ENCODE assay signal across 8 cellular contexts in genomic region chr11:118921121-118921928, GRCh38. TPM values are rescaled to one million over a fixed set of nuclear protein-coding genes. Genes with fewer than 3 reads are reported as not detected.
DNase-seq lines count a peak whose midpoint lies in the region; ATAC-seq, FAIRE-seq and TF ChIP-seq lines count a peak whose summit lies in the region.

No MANE protein-coding gene starts in this region.

- H3K36me3 ChIP-seq in BJ (ENCODE audit: control insufficient read depth, insufficient read depth, low read length) = 0 out of 2 replicates have a peak, but pooled peaks cover 2% of the 10 kb centered on the region
- H3K36me3 ChIP-seq in MG63 = peaks cover 19% of the 10 kb centered on the region
- H3K36me3 ChIP-seq in HepG2 (replicated peaks in 1 of 2; ENCODE audit: control insufficient read depth in 1 of 2, insufficient read depth in 2 of 2, low read length in 2 of 2) = no peaks in the 10 kb centered on the region

- no peak overlapping the region for H2AFZ ChIP-seq in HepG2 (ENCODE audit: low read length)

- peaks cover 84% of the 10 kb centered on the region for H3K4me1 ChIP-seq in HepG2 (ENCODE audit: insufficient read depth, low read length)

- no peaks in the 10 kb centered on the region for H3K9me3 Mint-ChIP-seq in central memory CD8-positive, alpha-beta T cell

- H3K27me3 Mint-ChIP-seq in central memory CD8-positive, alpha-beta T cell = no peaks in the 10 kb centered on the region

- H3K36me3 Mint-ChIP-seq in central memory CD8-positive, alpha-beta T cell (ENCODE audit: insufficient read depth) = peaks cover 80% of the 10 kb centered on the region

- H3K27ac ChIP-seq in HepG2 (ENCODE audit: extremely low read length, insufficient read depth, low read length) = peak overlapping the region; percentile 88
- H3K27ac ChIP-seq in temporal lobe (ENCODE audit: low read depth, low read length) = peak overlapping the region; percentile 56

- H4K20me1 ChIP-seq in HepG2 (ENCODE audit: insufficient read depth, low read length) = no peaks in the 10 kb centered on the region

- TF ChIP-seq EP300 in HepG2 (IDR thresholded peaks at IDR 0.05; ENCODE audit: low read depth in 2 of 2, low read length in 2 of 2) (peak; percentile 76 to 86), HepG2 (CRISPR knock-in tag; IDR thresholded peaks at IDR 0.05; ENCODE audit: borderline replicate concordance) (peak; percentile 84)

- H3K27ac Mint-ChIP-seq in central memory CD8-positive, alpha-beta T cell (ENCODE audit: low read depth) = peak overlapping the region; percentile 99

- ATAC-seq in central memory CD8-positive, alpha-beta T cell (replicated peaks; ENCODE audit: extremely low read depth, poor library complexity, severe bottlenecking) = no peak
- ATAC-seq in HepG2 = peak; percentile 30

- no peaks in the 10 kb centered on the region for H3K27me3 ChIP-seq in BJ (ENCODE audit: control insufficient read depth, insufficient read depth, low read length)
- H3K27me3 ChIP-seq in MG63 = no peaks in the 10 kb centered on the region
- H3K27me3 ChIP-seq in HepG2 (ENCODE audit: control insufficient read depth in 1 of 2, insufficient read depth in 2 of 2, low read length in 2 of 2) = no peaks in the 10 kb centered on the region; a peak in 1 of 5 replicates

- peak overlapping the region; percentile 66 for H3K9ac ChIP-seq in HepG2 (ENCODE audit: insufficient read depth, low read depth, low read length)

- CTCF ChIA-PET in BJ (lab: Yijun Ruan, JAX) = interaction anchor here (2.1 to 2.3 kb wide), 3 partner anchors 10 to 231 kb away, joined by 7 to 12 read pairs (median 7); partner anchors contain the start of gene DDX6
- CTCF ChIA-PET in HepG2 (lab: Yijun Ruan, JAX; ENCODE audit: low intra/inter-chr PET ratio, low total read pairs) = no interaction called here

- POLR2A ChIA-PET in BJ (lab: Charles Lee) (interaction anchor here (0.6 to 1.0 kb wide), 2 partner anchors 132 to 136 kb away, joined by 3 to 5 read pairs; no protein-coding TSS in a partner anchor), HepG2 (lab: Yijun Ruan, JAX) (interaction anchor here (0.7 to 2.9 kb wide), 3 partner anchors 97 to 130 kb away, joined by 4 to 14 read pairs (median 4); partner anchors contain the start of genes DDX6, RPS25 and TRAPPC4)

- 0% methylated on average over 12 of the region's 13 CpGs for WGBS in HepG2 (ENCODE audit: low lambda C conversion rate)

- FAIRE-seq in HepG2 (lab: Jason Lieb, UNC) = peak; percentile 97

- H3K4me1 Mint-ChIP-seq in central memory CD8-positive, alpha-beta T cell = peaks cover 73% of the 10 kb centered on the region

- H3K4me2 ChIP-seq in HepG2 (ENCODE audit: low read depth, low read length) = peak overlapping the region; percentile 94

- TSS peak; percentile 83 for BruUV-seq in HepG2 (replicated peaks; lab: Mats Ljungman, UMichigan)

- intact Hi-C loops in HepG2 (cut with micrococcal nuclease; ENCODE audit: unreplicated experiment) = loop anchor here (1.0 kb wide), 1 partner anchor 10 kb away; no protein-coding TSS in a partner anchor

- no peak for TF ChIP-seq RAD21 in HepG2 (CRISPR knock-in tag; IDR thresholded peaks at IDR 0.05)

- H3K9me3 ChIP-seq in MG63 (no peaks in the 10 kb centered on the region), HepG2 (ENCODE audit: low read length) (no peaks in the 10 kb centered on the region)

- peaks cover 50% of the 10 kb centered on the region for H3K79me2 ChIP-seq in HepG2 (ENCODE audit: insufficient read depth, low read length)

- H3K4me3 Mint-ChIP-seq in central memory CD8-positive, alpha-beta T cell = peak overlapping the region; percentile 84

- no peak for TF ChIP-seq CTCF in BJ (IDR thresholded peaks at IDR 0.05; ENCODE audit: insufficient read depth, low read depth, low read length)
- TF ChIP-seq CTCF in HepG2 (CRISPR knock-in tag; IDR thresholded peaks at IDR 0.05) = no peak

- no peak for DNase-seq in BJ (ENCODE audit: low read depth)
- no peak for DNase-seq in MG63
- no peak for DNase-seq in central memory CD8-positive, alpha-beta T cell (ENCODE audit: low spot score in 2 of 2)
- DNase-seq in HepG2 (ENCODE audit: low spot score) = peak; percentile 94
- no peak for DNase-seq in NCI-H2107 treated with DMSO at 0.1 percent for 48 hours (lab: John Stamatoyannopoulos, UW; ENCODE audit: unreplicated experiment)
- no peak for DNase-seq in NCI-H2029 (lab: John Stamatoyannopoulos, UW)
- no peak for DNase-seq in stimulated activated CD4-positive, alpha-beta T cell treated with anti-CD3 and anti-CD28 coated beads, Interleukin-4, amount 100 ng/mL, for 4 hours

- peak overlapping the region; percentile 99 for H3K4me3 ChIP-seq in BJ (ENCODE audit: low read depth, low read length)
- peak overlapping the region; percentile 81 for H3K4me3 ChIP-seq in MG63
- H3K4me3 ChIP-seq in HepG2 (replicated peaks in 1 of 3; ENCODE audit: insufficient read depth in 1 of 3, low read depth in 2 of 3, low read length in 3 of 3) = peak overlapping the region; percentile 87 to 97 (median 90)

- TF ChIP-seq POLR2A in HepG2 (IDR thresholded peaks at IDR 0.05; ENCODE audit: insufficient read depth in 1 of 2, low read depth in 2 of 2, low read length in 2 of 2) = peak in 1 of 2 experiments; percentile 55; a peak in 2 of 4 replicates

- in situ Hi-C loops in HepG2 (cut with HindIII; ENCODE audit: extremely low pct_ligation_motif_present, low pct_unique_long_range_greater_than_20kb) = no loop called here

RNA-seq across cellular contexts. Expression of gene BCL9L, which starts 4.4 kb away (rescaled TPM):
- polyA plus RNA-seq in BJ (2011; rRNA removed) = 8.6 and 15.0 TPM in 2 replicates
- polyA minus RNA-seq in BJ (2011; rRNA and poly(A)+ RNA removed) = 12.8 and 23.3 TPM in 2 replicates
- 1.8 and 2.3 TPM in 2 replicates for total RNA-seq in MG63 (2014; rRNA removed; shearing (Covaris generic); ENCODE audit: low replicate concordance)
- 3.7 and 5.5 TPM in 2 replicates for total RNA-seq in HepG2 (2016; rRNA removed; fragmentation: Illumina TruSeq; extraction: Trizol)
- total RNA-seq in HepG2 (2016; cell fraction: cytosol; rRNA removed; fragmentation: Illumina TruSeq; extraction: Trizol; ENCODE audit: low read depth) = 1.4 and 2.2 TPM in 2 replicates
- total RNA-seq in HepG2 (2016; cell fraction: insoluble cytoplasmic fraction; rRNA removed; fragmentation: Illumina TruSeq; extraction: Trizol) = 3.5 and 4.0 TPM in 2 replicates
- total RNA-seq in HepG2 (2016; cell fraction: membrane; rRNA removed; fragmentation: Illumina TruSeq; extraction: Trizol) = 3.8 and 4.9 TPM in 2 replicates
- 9.3 and 12.2 TPM in 2 replicates for total RNA-seq in HepG2 (2016; cell fraction: nucleus; rRNA removed; fragmentation: Illumina TruSeq; extraction: Trizol)
- 4.1 and 4.5 TPM in 2 replicates for polyA plus RNA-seq in HepG2 (2011; rRNA removed)
- 1.1 and 1.9 TPM in 2 replicates for polyA plus RNA-seq in HepG2 (2011; cell fraction: cytosol; rRNA removed)
- polyA plus RNA-seq in HepG2 (2011; cell fraction: nucleus; rRNA removed) = 7.0 and 13.4 TPM in 2 replicates
- polyA plus RNA-seq in HepG2 (2012) = 10.4 and 11.2 TPM in 2 replicates
- 0.58 and 0.67 TPM in 2 replicates for polyA plus RNA-seq in HepG2 (2016; cell fraction: cytosol; fragmentation: Illumina TruSeq; extraction: Trizol; ENCODE audit: low read depth)
- polyA plus RNA-seq in HepG2 (2016; cell fraction: insoluble cytoplasmic fraction; fragmentation: Illumina TruSeq; extraction: Trizol; ENCODE audit: low read depth) = 9.7 and 15.0 TPM in 2 replicates
- 1.5 and 1.9 TPM in 2 replicates for polyA plus RNA-seq in HepG2 (2016; cell fraction: membrane; fragmentation: Illumina TruSeq; extraction: Trizol; ENCODE audit: low read depth)
- 21.7 and 33.9 TPM in 2 replicates for polyA plus RNA-seq in HepG2 (2016; cell fraction: nucleus; fragmentation: Illumina TruSeq; extraction: Trizol; ENCODE audit: insufficient read depth, low read depth)
- 4.8 and 11.8 TPM in 2 replicates for polyA minus RNA-seq in HepG2 (2011; rRNA and poly(A)+ RNA removed; ENCODE audit: low replicate concordance)
- polyA minus RNA-seq in HepG2 (2011; cell fraction: cytosol; rRNA and poly(A)+ RNA removed) = 6.2 and 6.8 TPM in 2 replicates
- polyA minus RNA-seq in HepG2 (2011; cell fraction: nucleus; rRNA and poly(A)+ RNA removed) = 5.5 and 6.5 TPM in 2 replicates
- total RNA-seq in temporal lobe = 19.9 TPM

RNA-seq across cellular contexts. Expression of gene UPK2, which starts 34.8 kb away (rescaled TPM):
- polyA plus RNA-seq in BJ (2011; rRNA removed) (0.18 and 0.20 TPM in 2 replicates), HepG2 (2011; rRNA removed) (not detected in 2 replicates)
- polyA minus RNA-seq in BJ (2011; rRNA and poly(A)+ RNA removed) = not detected in 2 replicates
- total RNA-seq in MG63 (2014; rRNA removed; shearing (Covaris generic); ENCODE audit: low replicate concordance) = not detected in 2 replicates
- total RNA-seq in HepG2 (2016; rRNA removed; fragmentation: Illumina TruSeq; extraction: Trizol) (not detected in 2 replicates), temporal lobe (not detected)
- not detected in 2 replicates for total RNA-seq in HepG2 (2016; cell fraction: cytosol; rRNA removed; fragmentation: Illumina TruSeq; extraction: Trizol; ENCODE audit: low read depth)
- not detected in 2 replicates for total RNA-seq in HepG2 (2016; cell fraction: insoluble cytoplasmic fraction; rRNA removed; fragmentation: Illumina TruSeq; extraction: Trizol)
- not detected in 2 replicates for total RNA-seq in HepG2 (2016; cell fraction: membrane; rRNA removed; fragmentation: Illumina TruSeq; extraction: Trizol)
- total RNA-seq in HepG2 (2016; cell fraction: nucleus; rRNA removed; fragmentation: Illumina TruSeq; extraction: Trizol) = not detected in 2 replicates
- polyA plus RNA-seq in HepG2 (2011; cell fraction: cytosol; rRNA removed) = not detected in 2 replicates
- polyA plus RNA-seq in HepG2 (2011; cell fraction: nucleus; rRNA removed) = not detected in 2 replicates
- polyA plus RNA-seq in HepG2 (2012) = not detected in 2 replicates
- not detected in 2 replicates for polyA plus RNA-seq in HepG2 (2016; cell fraction: cytosol; fragmentation: Illumina TruSeq; extraction: Trizol; ENCODE audit: low read depth)
- not detected in 2 replicates for polyA plus RNA-seq in HepG2 (2016; cell fraction: insoluble cytoplasmic fraction; fragmentation: Illumina TruSeq; extraction: Trizol; ENCODE audit: low read depth)
- polyA plus RNA-seq in HepG2 (2016; cell fraction: membrane; fragmentation: Illumina TruSeq; extraction: Trizol; ENCODE audit: low read depth) = not detected in 2 replicates
- not detected in 2 replicates for polyA plus RNA-seq in HepG2 (2016; cell fraction: nucleus; fragmentation: Illumina TruSeq; extraction: Trizol; ENCODE audit: insufficient read depth, low read depth)
- not detected in 2 replicates for polyA minus RNA-seq in HepG2 (2011; rRNA and poly(A)+ RNA removed; ENCODE audit: low replicate concordance)
- polyA minus RNA-seq in HepG2 (2011; cell fraction: cytosol; rRNA and poly(A)+ RNA removed) = not detected in 2 replicates
- polyA minus RNA-seq in HepG2 (2011; cell fraction: nucleus; rRNA and poly(A)+ RNA removed) = not detected in 2 replicates

RNA-seq across cellular contexts. Expression of gene CXCR5, which starts 37.6 kb away (rescaled TPM):
- polyA plus RNA-seq in BJ (2011; rRNA removed) (not detected in 2 replicates), HepG2 (2011; rRNA removed) (not detected in 2 replicates)
- polyA minus RNA-seq in BJ (2011; rRNA and poly(A)+ RNA removed) = not detected in 2 replicates
- not detected in 2 replicates for total RNA-seq in MG63 (2014; rRNA removed; shearing (Covaris generic); ENCODE audit: low replicate concordance)
- total RNA-seq in HepG2 (2016; rRNA removed; fragmentation: Illumina TruSeq; extraction: Trizol) (not detected in 2 replicates), temporal lobe (not detected)
- total RNA-seq in HepG2 (2016; cell fraction: cytosol; rRNA removed; fragmentation: Illumina TruSeq; extraction: Trizol; ENCODE audit: low read depth) = not detected in 2 replicates
- not detected in 2 replicates for total RNA-seq in HepG2 (2016; cell fraction: insoluble cytoplasmic fraction; rRNA removed; fragmentation: Illumina TruSeq; extraction: Trizol)
- not detected in 2 replicates for total RNA-seq in HepG2 (2016; cell fraction: membrane; rRNA removed; fragmentation: Illumina TruSeq; extraction: Trizol)
- total RNA-seq in HepG2 (2016; cell fraction: nucleus; rRNA removed; fragmentation: Illumina TruSeq; extraction: Trizol) = not detected in 2 replicates
- not detected in 2 replicates for polyA plus RNA-seq in HepG2 (2011; cell fraction: cytosol; rRNA removed)
- polyA plus RNA-seq in HepG2 (2011; cell fraction: nucleus; rRNA removed) = not detected in 2 replicates
- not detected in 2 replicates for polyA plus RNA-seq in HepG2 (2012)
- not detected in 2 replicates for polyA plus RNA-seq in HepG2 (2016; cell fraction: cytosol; fragmentation: Illumina TruSeq; extraction: Trizol; ENCODE audit: low read depth)
- not detected in 2 replicates for polyA plus RNA-seq in HepG2 (2016; cell fraction: insoluble cytoplasmic fraction; fragmentation: Illumina TruSeq; extraction: Trizol; ENCODE audit: low read depth)
- polyA plus RNA-seq in HepG2 (2016; cell fraction: membrane; fragmentation: Illumina TruSeq; extraction: Trizol; ENCODE audit: low read depth) = not detected in 2 replicates
- polyA plus RNA-seq in HepG2 (2016; cell fraction: nucleus; fragmentation: Illumina TruSeq; extraction: Trizol; ENCODE audit: insufficient read depth, low read depth) = not detected in 2 replicates
- not detected in 2 replicates for polyA minus RNA-seq in HepG2 (2011; rRNA and poly(A)+ RNA removed; ENCODE audit: low replicate concordance)
- not detected in 2 replicates for polyA minus RNA-seq in HepG2 (2011; cell fraction: cytosol; rRNA and poly(A)+ RNA removed)
- polyA minus RNA-seq in HepG2 (2011; cell fraction: nucleus; rRNA and poly(A)+ RNA removed) = not detected in 2 replicates

RNA-seq across cellular contexts. Expression of gene FOXR1, which starts 50.2 kb away (rescaled TPM):
- not detected in 2 replicates for polyA plus RNA-seq in BJ (2011; rRNA removed)
- polyA minus RNA-seq in BJ (2011; rRNA and poly(A)+ RNA removed) = not detected in 2 replicates
- not detected in 2 replicates for total RNA-seq in MG63 (2014; rRNA removed; shearing (Covaris generic); ENCODE audit: low replicate concordance)
- total RNA-seq in HepG2 (2016; rRNA removed; fragmentation: Illumina TruSeq; extraction: Trizol) = not detected in 2 replicates
- total RNA-seq in HepG2 (2016; cell fraction: cytosol; rRNA removed; fragmentation: Illumina TruSeq; extraction: Trizol; ENCODE audit: low read depth) = not detected in 2 replicates
- total RNA-seq in HepG2 (2016; cell fraction: insoluble cytoplasmic fraction; rRNA removed; fragmentation: Illumina TruSeq; extraction: Trizol) = not detected in 2 replicates
- total RNA-seq in HepG2 (2016; cell fraction: membrane; rRNA removed; fragmentation: Illumina TruSeq; extraction: Trizol) = not detected in 2 replicates
- not detected in 2 replicates for total RNA-seq in HepG2 (2016; cell fraction: nucleus; rRNA removed; fragmentation: Illumina TruSeq; extraction: Trizol)
- not detected in 2 replicates for polyA plus RNA-seq in HepG2 (2011; rRNA removed)
- not detected in 2 replicates for polyA plus RNA-seq in HepG2 (2011; cell fraction: cytosol; rRNA removed)
- polyA plus RNA-seq in HepG2 (2011; cell fraction: nucleus; rRNA removed) = not detected in 2 replicates
- polyA plus RNA-seq in HepG2 (2012) = not detected in 2 replicates
- polyA plus RNA-seq in HepG2 (2016; cell fraction: cytosol; fragmentation: Illumina TruSeq; extraction: Trizol; ENCODE audit: low read depth) = not detected in 2 replicates
- not detected in 2 replicates for polyA plus RNA-seq in HepG2 (2016; cell fraction: insoluble cytoplasmic fraction; fragmentation: Illumina TruSeq; extraction: Trizol; ENCODE audit: low read depth)
- not detected in 2 replicates for polyA plus RNA-seq in HepG2 (2016; cell fraction: membrane; fragmentation: Illumina TruSeq; extraction: Trizol; ENCODE audit: low read depth)
- not detected in 2 replicates for polyA plus RNA-seq in HepG2 (2016; cell fraction: nucleus; fragmentation: Illumina TruSeq; extraction: Trizol; ENCODE audit: insufficient read depth, low read depth)
- polyA minus RNA-seq in HepG2 (2011; rRNA and poly(A)+ RNA removed; ENCODE audit: low replicate concordance) = not detected in 2 replicates
- polyA minus RNA-seq in HepG2 (2011; cell fraction: cytosol; rRNA and poly(A)+ RNA removed) = not detected in 2 replicates
- not detected in 2 replicates for polyA minus RNA-seq in HepG2 (2011; cell fraction: nucleus; rRNA and poly(A)+ RNA removed)
- total RNA-seq in temporal lobe = not detected
